12 cellular contexts compared by ENCODE assay signal in genomic region chr9:27337833-27338526, GRCh38. TPM values are rescaled to one million over a fixed set of nuclear protein-coding genes. Genes with fewer than 3 reads are reported as not detected.
DNase-seq lines count a peak whose midpoint lies in the region; ATAC-seq and TF ChIP-seq lines count a peak whose summit lies in the region.
"Had no signal": no experiment of that assay in that cellular context is flagged by ENCODE, and none has a peak within 500 bp of the region (broad histone marks: within the 10 kb centered on the region; RNA-seq: fewer than 3 reads in every experiment).

No MANE protein-coding gene starts in this region.

- H3K4me1 ChIP-seq in thyroid gland (peaks cover 25 to 56% of the 10 kb centered on the region in 2 donors), MM.1S (ENCODE audit: low read length) (0 out of 2 replicates have a peak, but pooled peaks cover 4% of the 10 kb centered on the region)

- no peak overlapping the region for H3K4me2 ChIP-seq in MM.1S (ENCODE audit: low read depth, low read length)

- peak overlapping the region; percentile 76 for H3K4me3 Mint-ChIP-seq in dendritic cell treated with granulocyte-macrophage colony-stimulating factor and Interleukin-4, amounts not matched to agents 40 ng/mL and 50 ng/mL, for 4 days
- H3K4me3 Mint-ChIP-seq in nephron progenitor cell: no peak overlapping the region
- H3K4me3 Mint-ChIP-seq: activated naive CD4-positive, alpha-beta T cell treated with anti-CD3 and anti-CD28 coated beads, Interleukin-2, amount 10 ng/mL, durations not matched to agents 7 days and 5 days had no signal

- H3K4me3 ChIP-seq in thyroid gland (replicated peaks in 1 of 3): no peak overlapping the region
- H3K4me3 ChIP-seq in MM.1S (ENCODE audit: low read length): no peak overlapping the region

- no peak for TF ChIP-seq POLR2A in thyroid gland (IDR thresholded peaks at IDR 0.05)

- H3K4me1 Mint-ChIP-seq in dendritic cell treated with granulocyte-macrophage colony-stimulating factor and Interleukin-4, amounts not matched to agents 40 ng/mL and 50 ng/mL, for 4 days (ENCODE audit: low read depth): peaks cover 89% of the 10 kb centered on the region
- peaks cover 71% of the 10 kb centered on the region for H3K4me1 Mint-ChIP-seq in nephron progenitor cell

- TF ChIP-seq CTCF in nephron progenitor cell (IDR thresholded peaks at IDR 0.05): no peak
- TF ChIP-seq CTCF in thyroid gland (IDR thresholded peaks at IDR 0.05): no peak
- no peak for TF ChIP-seq CTCF in MM.1S (IDR thresholded peaks at IDR 0.05; ENCODE audit: low read length)

- no peak overlapping the region for H2AFZ ChIP-seq in MM.1S (ENCODE audit: low read length)

- H3K27ac ChIP-seq in thyroid gland (peak overlapping the region in 2 of 3 donors; percentile 10 to 21), MM.1S (ENCODE audit: low read length) (no peak overlapping the region)
- H3K27ac ChIP-seq: C4-2B had no signal

- no peaks in the 10 kb centered on the region for H3K9me2 ChIP-seq in MM.1S (replicated peaks; ENCODE audit: insufficient read depth, low read length)

- H3K27me3 ChIP-seq in thyroid gland (no peaks in the 10 kb centered on the region), MM.1S (replicated peaks; ENCODE audit: insufficient read depth, low read length) (no peaks in the 10 kb centered on the region)

- H3K27me3 Mint-ChIP-seq in dendritic cell treated with granulocyte-macrophage colony-stimulating factor and Interleukin-4, amounts not matched to agents 40 ng/mL and 50 ng/mL, for 4 days: no peaks in the 10 kb centered on the region
- H3K27me3 Mint-ChIP-seq in nephron progenitor cell (ENCODE audit: low read depth, poor library complexity): peaks cover 7% of the 10 kb centered on the region

- H3K9ac ChIP-seq in MM.1S (ENCODE audit: low read length): no peak overlapping the region

- peak overlapping the region; percentile 94 for H3K27ac Mint-ChIP-seq in dendritic cell treated with granulocyte-macrophage colony-stimulating factor and Interleukin-4, amounts not matched to agents 40 ng/mL and 50 ng/mL, for 4 days
- peak overlapping the region; percentile 43 for H3K27ac Mint-ChIP-seq in nephron progenitor cell
- H3K27ac Mint-ChIP-seq: activated naive CD4-positive, alpha-beta T cell treated with anti-CD3 and anti-CD28 coated beads, Interleukin-2, amount 10 ng/mL, durations not matched to agents 7 days and 5 days had no signal

- no peak for ATAC-seq in GM21529 (IDR thresholded peaks at IDR 0.05; ENCODE audit: unreplicated experiment)

- H4K20me1 ChIP-seq in MM.1S (ENCODE audit: insufficient read depth, low read length): no peaks in the 10 kb centered on the region

- DNase-seq in OCI-M1 (lab: John Stamatoyannopoulos, UW) (peak; percentile 36), nephron progenitor cell (no peak), thyroid gland (no peak), MM.1S (no peak)
- no peak for DNase-seq in effector CD8-positive, alpha-beta T cell (lab: John Stamatoyannopoulos, UW)
- DNase-seq: activated naive CD4-positive, alpha-beta T cell treated with anti-CD3 and anti-CD28 coated beads, Interleukin-2, amount 10 ng/mL, durations not matched to agents 7 days and 5 days; NCI-H1048 had no signal

- 70 to 78% methylated on average over 5 of the region's 5 CpGs for WGBS in thyroid gland, 2 donors

- H3K9me3 ChIP-seq in thyroid gland (no peaks in the 10 kb centered on the region), MM.1S (replicated peaks; ENCODE audit: insufficient read depth, low read length) (no peaks in the 10 kb centered on the region)

- no peaks in the 10 kb centered on the region for H3K9me3 Mint-ChIP-seq in dendritic cell treated with granulocyte-macrophage colony-stimulating factor and Interleukin-4, amounts not matched to agents 40 ng/mL and 50 ng/mL, for 4 days
- peaks cover 10% of the 10 kb centered on the region for H3K9me3 Mint-ChIP-seq in nephron progenitor cell
- H3K9me3 Mint-ChIP-seq: activated naive CD4-positive, alpha-beta T cell treated with anti-CD3 and anti-CD28 coated beads, Interleukin-2, amount 10 ng/mL, durations not matched to agents 7 days and 5 days had no signal

- H3K79me2 ChIP-seq in MM.1S (ENCODE audit: low read length): no peaks in the 10 kb centered on the region

- H3K36me3 ChIP-seq in thyroid gland (no peaks in the 10 kb centered on the region), MM.1S (replicated peaks; ENCODE audit: insufficient read depth, low read length) (no peaks in the 10 kb centered on the region)

- no peaks in the 10 kb centered on the region for H3F3A ChIP-seq in MM.1S (ENCODE audit: insufficient read depth, low read length)

- H3K36me3 Mint-ChIP-seq in dendritic cell treated with granulocyte-macrophage colony-stimulating factor and Interleukin-4, amounts not matched to agents 40 ng/mL and 50 ng/mL, for 4 days (ENCODE audit: low read depth): peaks cover 63% of the 10 kb centered on the region
- peaks cover 23% of the 10 kb centered on the region for H3K36me3 Mint-ChIP-seq in nephron progenitor cell (ENCODE audit: low read depth)

- intact Hi-C loops in dendritic cell treated with granulocyte-macrophage colony-stimulating factor and Interleukin-4, amounts not matched to agents 40 ng/mL and 50 ng/mL, for 4 days (cut with micrococcal nuclease): loop anchor here (1.0 to 10.0 kb wide), 3 partner anchors 10 to 377 kb away; no protein-coding TSS in a partner anchor
- intact Hi-C loops in thyroid gland (cut with DNase I): no loop called here

RNA-seq across cellular contexts. Expression of gene EQTN, which starts 41.0 kb away (rescaled TPM):
- total RNA-seq in thyroid gland: under 1 TPM in 1 of 4 donors, not detected in 3; 0.45 TPM
- total RNA-seq: H4, NCI-H460 had no signal
